In genomic region chr20:36770680-36771079, GRCh38 we compare ENCODE assay signal across 14 cellular contexts.
"Had no signal": no experiment of that assay in that cellular context is flagged by ENCODE, and none has a peak within 500 bp of the region (broad histone marks: within the 10 kb centered on the region; RNA-seq: fewer than 3 reads in every experiment).

No MANE protein-coding gene starts in this region.

- ATAC-seq: gastrocnemius medialis; heart right ventricle; right cardiac atrium; stimulated activated naive B cell treated with anti-CD40 and anti-IgM and Interleukin-4, amounts not matched to agents 10 μg/mL and 1 μg/mL and 100 μg/mL, for 72 hours had no signal

- H3K4me3 Mint-ChIP-seq: activated CD4-positive, alpha-beta T cell treated with anti-CD3 and anti-CD28 coated beads, Interleukin-2, amount 10 ng/mL, durations not matched to agents 7 days and 5 days; stimulated activated naive B cell treated with anti-CD40 and anti-IgM and Interleukin-4, amounts not matched to agents 10 μg/mL and 1 μg/mL and 100 μg/mL, for 72 hours had no signal

- H3K9me3 Mint-ChIP-seq: activated CD4-positive, alpha-beta T cell treated with anti-CD3 and anti-CD28 coated beads, Interleukin-2, amount 10 ng/mL, durations not matched to agents 7 days and 5 days; stimulated activated naive B cell treated with anti-CD40 and anti-IgM and Interleukin-4, amounts not matched to agents 10 μg/mL and 1 μg/mL and 100 μg/mL, for 72 hours had no signal

- H3K27me3 Mint-ChIP-seq: activated CD4-positive, alpha-beta T cell treated with anti-CD3 and anti-CD28 coated beads, Interleukin-2, amount 10 ng/mL, durations not matched to agents 7 days and 5 days; stimulated activated naive B cell treated with anti-CD40 and anti-IgM and Interleukin-4, amounts not matched to agents 10 μg/mL and 1 μg/mL and 100 μg/mL, for 72 hours had no signal

- H3K27ac ChIP-seq: coronary artery, gastrocnemius medialis, heart right ventricle, left ventricle myocardium inferior, tibial nerve had no signal

- H3K27me3 ChIP-seq: adrenal gland, gastrocnemius medialis, heart right ventricle, tibial nerve had no signal

- H3K9me3 ChIP-seq: adrenal gland, gastrocnemius medialis, heart right ventricle, left ventricle myocardium inferior, tibial nerve had no signal

- H3K36me3 ChIP-seq: adrenal gland, gastrocnemius medialis, left ventricle myocardium inferior had no signal

- H3K27ac Mint-ChIP-seq: activated CD4-positive, alpha-beta T cell treated with anti-CD3 and anti-CD28 coated beads, Interleukin-2, amount 10 ng/mL, durations not matched to agents 7 days and 5 days; stimulated activated naive B cell treated with anti-CD40 and anti-IgM and Interleukin-4, amounts not matched to agents 10 μg/mL and 1 μg/mL and 100 μg/mL, for 72 hours had no signal

- H3K4me3 ChIP-seq: adrenal gland, coronary artery, gastrocnemius medialis, heart right ventricle, left ventricle myocardium inferior, tibial nerve had no signal

- DNase-seq: activated CD4-positive, alpha-beta T cell treated with anti-CD3 and anti-CD28 coated beads, Interleukin-2, amount 10 ng/mL, durations not matched to agents 7 days and 5 days; activated CD4-positive, CD25-positive, alpha-beta regulatory T cell; caudate nucleus; effector CD8-positive, alpha-beta T cell; gastrocnemius medialis; heart right ventricle; kidney; left ventricle myocardium inferior; right cardiac atrium; stimulated activated CD4-positive, alpha-beta T cell treated with anti-CD3 and anti-CD28 coated beads, Interleukin-2, amount 100 ng/mL, for 24 hours; stimulated activated naive B cell treated with anti-CD40 and anti-IgM and Interleukin-4, amounts not matched to agents 10 μg/mL and 1 μg/mL and 100 μg/mL, for 72 hours had no signal
